In the genomic region with DNA sequence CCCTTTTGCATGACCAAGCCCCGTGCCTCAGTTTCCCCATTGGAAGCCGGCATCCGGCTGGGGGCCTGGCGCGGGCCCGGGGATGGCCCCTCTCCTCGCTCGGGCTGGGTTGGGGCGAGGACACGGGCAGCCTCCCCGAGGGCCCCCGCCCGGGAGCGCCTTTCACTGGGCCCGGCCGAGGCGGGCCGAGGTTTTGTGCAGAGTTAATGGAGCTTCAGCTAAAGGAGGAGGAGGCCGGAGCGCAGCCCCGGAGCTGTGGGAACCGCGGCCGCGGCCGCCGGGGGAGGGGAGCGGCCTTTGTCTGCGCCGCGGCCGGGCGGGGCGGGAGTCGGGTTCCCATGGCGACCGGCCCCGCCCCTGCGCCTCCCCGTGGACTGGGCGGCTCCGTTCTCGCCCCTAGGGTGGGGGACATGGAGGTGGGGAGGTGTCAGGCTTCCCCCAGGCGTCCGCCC, we compare ENCODE assay signal across 9 cellular contexts. TPM values are rescaled to one million over a fixed set of nuclear protein-coding genes. Genes with fewer than 3 reads are reported as not detected.
DNase-seq lines count a peak whose midpoint lies in the region; ATAC-seq, FAIRE-seq and TF ChIP-seq lines count a peak whose summit lies in the region.
"Had no signal": no experiment of that assay in that cellular context is flagged by ENCODE, and none has a peak within 500 bp of the region (broad histone marks: within the 10 kb centered on the region; RNA-seq: fewer than 3 reads in every experiment).

No MANE protein-coding gene starts in this region.

- no peak overlapping the region for H3K23ac ChIP-seq in H1 (ENCODE audit: insufficient read length)

- H2BK5ac ChIP-seq in H1 (ENCODE audit: low read depth, low read length): no peak overlapping the region

- H3K4me1 ChIP-seq in H1 (replicated peaks in 1 of 4; ENCODE audit: control insufficient read depth in 3 of 4, insufficient read depth in 4 of 4, low read length in 3 of 4): peaks cover 2 to 14% (median 9%) of the 10 kb centered on the region in 4 experiments; a peak in 6 of 7 replicates
- H3K4me1 ChIP-seq in mucosa of descending colon (ENCODE audit: low read depth): peaks cover 38% of the 10 kb centered on the region
- H3K4me1 ChIP-seq in tibial artery: peaks cover 0 to 54% (median 47%) of the 10 kb centered on the region in 4 donors

- H3K27me3 ChIP-seq in H1 (replicated peaks in 1 of 4; ENCODE audit: control insufficient read depth in 3 of 4, extremely low read depth in 1 of 4, insufficient read depth in 3 of 4, low read length in 3 of 4) (peaks cover 24 to 46% (median 39%) of the 10 kb centered on the region in 4 experiments; a peak in 6 of 7 replicates), tibial artery (peaks cover 4 to 18% of the 10 kb centered on the region in 2 donors)

- CTCF ChIA-PET in activated CD4-positive, alpha-beta T cell treated with anti-CD3 and anti-CD28 coated beads, Interleukin-2, amount 10 ng/mL, durations not matched to agents 7 days and 5 days (lab: Charles Lee): interaction anchor here (5.5 kb wide), 1 partner anchor 8 kb away, joined by 25 read pairs; a partner anchor contains a TSS
- CTCF ChIA-PET in H1 (lab: Charles Lee; ENCODE audit: partially characterized antibody): interaction anchor here (0.7 to 6.0 kb wide), 6 partner anchors 19 to 70 kb away, joined by 3 to 39 read pairs (median 5); no protein-coding TSS in a partner anchor

- no peak overlapping the region for H3K14ac ChIP-seq in H1 (ENCODE audit: insufficient read length)

- H3K27me3 Mint-ChIP-seq in activated CD4-positive, alpha-beta T cell treated with anti-CD3 and anti-CD28 coated beads, Interleukin-2, amount 10 ng/mL, durations not matched to agents 7 days and 5 days: peaks cover 13% of the 10 kb centered on the region

- no peak overlapping the region for H2BK12ac ChIP-seq in H1 (ENCODE audit: low read depth, low read length)

- no peak overlapping the region for H2BK15ac ChIP-seq in H1 (ENCODE audit: low read length)

- H2BK120ac ChIP-seq in H1 (replicated peaks; ENCODE audit: low read depth, low read length): no peak overlapping the region

- no peak overlapping the region for H2BK20ac ChIP-seq in H1 (ENCODE audit: low read length)

- H4K8ac ChIP-seq in H1 (ENCODE audit: extremely low read depth, insufficient read depth, low read length): no peak overlapping the region

- peaks cover 11% of the 10 kb centered on the region; the same call in 1 of the 2 replicates for H3K23me2 ChIP-seq in H1 (ENCODE audit: low read depth, low read length)

- ATAC-seq in mucosa of descending colon: peak; percentile 66
- no peak for ATAC-seq in GM21528 (IDR thresholded peaks at IDR 0.05; ENCODE audit: low FRiP score, unreplicated experiment)

- H3K36me3 ChIP-seq in H1 (ENCODE audit: control insufficient read depth in 2 of 4, insufficient read depth in 4 of 4, low read length in 3 of 4) (peaks cover 4 to 17% (median 12%) of the 10 kb centered on the region in 4 experiments; a peak in 5 of 8 replicates), mucosa of descending colon (ENCODE audit: low read depth) (no peaks in the 10 kb centered on the region), tibial artery (peaks cover 12 to 23% (median 18%) of the 10 kb centered on the region in 3 donors)

- H3K9me3 Mint-ChIP-seq in activated CD4-positive, alpha-beta T cell treated with anti-CD3 and anti-CD28 coated beads, Interleukin-2, amount 10 ng/mL, durations not matched to agents 7 days and 5 days: no peaks in the 10 kb centered on the region

- no peak overlapping the region for H2AFZ ChIP-seq in H1 (ENCODE audit: low read length)

- H4K91ac ChIP-seq in H1 (replicated peaks; ENCODE audit: insufficient read length, low read length): no peak overlapping the region

- TF ChIP-seq POLR2A in H1 (IDR thresholded peaks at IDR 0.05; ENCODE audit: control extremely low read depth in 1 of 2, low read depth in 2 of 2, low read length in 2 of 2): no peak

- TF ChIP-seq RAD21 in H1 (IDR thresholded peaks at IDR 0.05 in 1 of 2, conservative IDR thresholded peaks at IDR 0.05 in 1 of 2; ENCODE audit: low read depth in 2 of 2, low read length in 2 of 2): no peak

- H3K4me2 ChIP-seq in H1 (ENCODE audit: insufficient read depth in 1 of 2, low read depth in 2 of 2, low read length in 2 of 2): peak overlapping the region; percentile 59 to 79

- H3K4me1 Mint-ChIP-seq in activated CD4-positive, alpha-beta T cell treated with anti-CD3 and anti-CD28 coated beads, Interleukin-2, amount 10 ng/mL, durations not matched to agents 7 days and 5 days: peaks cover 18% of the 10 kb centered on the region

- intact Hi-C loops in mucosa of descending colon (cut with DNase I, micrococcal nuclease) (no loop called here), tibial artery (cut with DNase I; ENCODE audit: low total_unique reads) (no loop called here)

- H2AK5ac ChIP-seq in H1 (ENCODE audit: low read depth, low read length): no peak overlapping the region

- no peak overlapping the region for H3K9ac ChIP-seq in H1 (replicated peaks in 1 of 4; ENCODE audit: extremely low read depth in 1 of 4, low read depth in 3 of 4, low read length in 3 of 4)

- DNase-seq in NCI-H1436 (lab: John Stamatoyannopoulos, UW): peak; percentile 75
- DNase-seq in NCI-H1436 treated with DMSO at 0.1 percent for 48 hours (lab: John Stamatoyannopoulos, UW): no peak
- peak; percentile 52 to 79 for DNase-seq in NCI-H1930 (lab: John Stamatoyannopoulos, UW)
- peak; percentile 61 for DNase-seq in activated CD4-positive, alpha-beta T cell treated with anti-CD3 and anti-CD28 coated beads, Interleukin-2, amount 10 ng/mL, durations not matched to agents 7 days and 5 days
- peak in 1 of 2 experiments; percentile 88 for DNase-seq in H1 (ENCODE audit: low read depth in 1 of 2, low spot score in 2 of 2)
- peak; percentile 74 to 85 (median 78) for DNase-seq in mucosa of descending colon
- DNase-seq in tibial artery: no peak

- H3K4me3 ChIP-seq in H1 (ENCODE audit: extremely low read depth in 1 of 4, insufficient read depth in 2 of 4, low read depth in 3 of 4, low read length in 4 of 4) (peak overlapping the region in 3 of 4 experiments; percentile 9 to 55 (median 23); a peak in 5 of 8 replicates), mucosa of descending colon (no peak overlapping the region), tibial artery (peak overlapping the region; percentile 49 to 54)

- no peaks in the 10 kb centered on the region for H3K79me2 ChIP-seq in H1 (ENCODE audit: control insufficient read depth in 1 of 2, insufficient read depth in 2 of 2, low read length in 2 of 2)

- no peak overlapping the region for H3K4me3 Mint-ChIP-seq in activated CD4-positive, alpha-beta T cell treated with anti-CD3 and anti-CD28 coated beads, Interleukin-2, amount 10 ng/mL, durations not matched to agents 7 days and 5 days

- H3K4ac ChIP-seq in H1 (replicated peaks; ENCODE audit: insufficient read length, low read depth, low read length): no peak overlapping the region

- H4K20me1 ChIP-seq in H1 (replicated peaks in 1 of 2; ENCODE audit: control insufficient read depth in 1 of 2, insufficient read depth in 2 of 2, low read length in 2 of 2): peaks cover 6 to 9% of the 10 kb centered on the region in 2 experiments

- no peak overlapping the region for H3K56ac ChIP-seq in H1 (replicated peaks; ENCODE audit: insufficient read length, low read depth, low read length)

- no peak for TF ChIP-seq EP300 in H1 (IDR thresholded peaks at IDR 0.05; ENCODE audit: borderline replicate concordance in 1 of 2, low read depth in 2 of 2, low read length in 2 of 2)

- no peak for FAIRE-seq in H1 (lab: Jason Lieb, UNC)

- H4K5ac ChIP-seq in H1 (ENCODE audit: insufficient read length, low read depth, low read length): no peak overlapping the region

- POLR2A ChIA-PET in activated CD4-positive, alpha-beta T cell treated with anti-CD3 and anti-CD28 coated beads, Interleukin-2, amount 10 ng/mL, durations not matched to agents 7 days and 5 days (lab: Charles Lee): no interaction called here
- POLR2A ChIA-PET in H1 (lab: Charles Lee; ENCODE audit: partially characterized antibody): interaction anchor here (0.9 to 3.2 kb wide), 6 partner anchors 11 to 70 kb away, joined by 3 to 12 read pairs (median 4); a partner anchor contains a TSS

- TF ChIP-seq CTCF in H1 (IDR thresholded peaks at IDR 0.05; ENCODE audit: control extremely low read depth in 1 of 3, insufficient read depth in 1 of 3, low read depth in 1 of 3, low read length in 3 of 3) (peak in 1 of 3 experiments; percentile 9; a peak in 1 of 4 replicates), mucosa of descending colon (IDR thresholded peaks at IDR 0.05) (no peak), tibial artery (IDR thresholded peaks at IDR 0.05) (no peak)

- H3K79me1 ChIP-seq in H1 (ENCODE audit: low read depth, low read length): no peaks in the 10 kb centered on the region

- H3K9me3 ChIP-seq in H1 (ENCODE audit: insufficient read depth in 2 of 2, low read depth in 1 of 2, low read length in 1 of 2): peaks cover 6 to 23% of the 10 kb centered on the region in 2 experiments; a peak in 3 of 4 replicates
- H3K9me3 ChIP-seq in mucosa of descending colon: no peaks in the 10 kb centered on the region
- no peaks in the 10 kb centered on the region for H3K9me3 ChIP-seq in tibial artery

- H3K18ac ChIP-seq in H1 (ENCODE audit: extremely low read depth, low read length): no peak overlapping the region

- H3K27ac ChIP-seq in H1 (ENCODE audit: low read depth, low read length) (no peak overlapping the region), tibial artery (no peak overlapping the region)
- H3K27ac ChIP-seq: epithelial cell of prostate had no signal

- WGBS in H1 (ENCODE audit: extremely low coverage in 1 of 2, insufficient coverage in 1 of 2, insufficient read length in 1 of 2, insufficient replicate concordance in 2 of 2, low coverage in 1 of 2, low lambda C conversion rate in 2 of 2, missing lambda C conversion rate in 1 of 2), 2 experiments: 4% methylated on average over 28 of the region's 45 CpGs; no CpG with 5 or more reads in 1 of the 2 experiments

- H3K27ac Mint-ChIP-seq in activated CD4-positive, alpha-beta T cell treated with anti-CD3 and anti-CD28 coated beads, Interleukin-2, amount 10 ng/mL, durations not matched to agents 7 days and 5 days: no peak overlapping the region

- no peaks in the 10 kb centered on the region for H3K36me3 Mint-ChIP-seq in activated CD4-positive, alpha-beta T cell treated with anti-CD3 and anti-CD28 coated beads, Interleukin-2, amount 10 ng/mL, durations not matched to agents 7 days and 5 days (ENCODE audit: low read depth)

RNA-seq across cellular contexts. Expression of a gene that starts 1.4 kb away (rescaled TPM):
- total RNA-seq in activated CD4-positive, alpha-beta T cell treated with anti-CD3 and anti-CD28 coated beads, Interleukin-2, amount 10 ng/mL, durations not matched to agents 7 days and 5 days: 10 to 100 TPM; 10.7 to 12.6 TPM
- total RNA-seq in H1 (2021; fragmentation: NEBNext Ultra II Directional; extraction: Animal tissue kit (Norgen Biotek cat#: 25700)): 1.5 TPM in 2 replicates
- 0.70 and 1.5 TPM in 2 replicates for polyA plus RNA-seq in H1 (2011; rRNA removed)
- polyA plus RNA-seq in H1 (2011; cell fraction: cytosol; rRNA removed): 1.1 TPM
- 4.6 TPM for polyA plus RNA-seq in H1 (2011; cell fraction: nucleus; rRNA removed)
- polyA plus RNA-seq in H1 (2012, experiment 1 of 2): 0.36 to 1.7 TPM (median 1.1 TPM) in 4 replicates
- 0.45 TPM for polyA plus RNA-seq in H1 (2012, experiment 2 of 2)
- 0.87 TPM for polyA plus RNA-seq in H1 (2013, experiment 1 of 2)
- polyA plus RNA-seq in H1 (2013, experiment 2 of 2): 0.96 TPM
- 0.57 and 0.68 TPM in 2 replicates for polyA minus RNA-seq in H1 (2011; rRNA and poly(A)+ RNA removed)
- polyA minus RNA-seq in H1 (2011; cell fraction: cytosol; rRNA and poly(A)+ RNA removed): not detected
- 1.00 TPM for polyA minus RNA-seq in H1 (2011; cell fraction: nucleus; rRNA and poly(A)+ RNA removed)
- total RNA-seq in mucosa of descending colon: 1 to 10 TPM; 1.8 to 4.3 (median 3.2) TPM

RNA-seq across cellular contexts. Expression of a gene that starts 10.1 kb away (rescaled TPM):
- total RNA-seq in activated CD4-positive, alpha-beta T cell treated with anti-CD3 and anti-CD28 coated beads, Interleukin-2, amount 10 ng/mL, durations not matched to agents 7 days and 5 days: 1 to 10 TPM; 2.9 TPM
- 15.6 and 20.3 TPM in 2 replicates for total RNA-seq in H1 (2021; fragmentation: NEBNext Ultra II Directional; extraction: Animal tissue kit (Norgen Biotek cat#: 25700))
- polyA plus RNA-seq in H1 (2011; rRNA removed): 17.3 and 25.9 TPM in 2 replicates
- 24.5 TPM for polyA plus RNA-seq in H1 (2011; cell fraction: cytosol; rRNA removed)
- polyA plus RNA-seq in H1 (2011; cell fraction: nucleus; rRNA removed): 83.3 TPM
- 13.2 to 20.0 TPM (median 18.2 TPM) in 4 replicates for polyA plus RNA-seq in H1 (2012, experiment 1 of 2)
- polyA plus RNA-seq in H1 (2012, experiment 2 of 2): 15.2 TPM
- polyA plus RNA-seq in H1 (2013, experiment 1 of 2): 14.5 TPM
- 11.9 TPM for polyA plus RNA-seq in H1 (2013, experiment 2 of 2)
- polyA minus RNA-seq in H1 (2011; rRNA and poly(A)+ RNA removed): 8.8 and 9.6 TPM in 2 replicates
- polyA minus RNA-seq in H1 (2011; cell fraction: cytosol; rRNA and poly(A)+ RNA removed): 11.2 TPM
- polyA minus RNA-seq in H1 (2011; cell fraction: nucleus; rRNA and poly(A)+ RNA removed): 19.5 TPM
- total RNA-seq in mucosa of descending colon: 1 to 10 TPM; 2.3 to 6.5 (median 5.2) TPM

RNA-seq across cellular contexts. Expression of a gene that starts 20.5 kb away (rescaled TPM):
- total RNA-seq in activated CD4-positive, alpha-beta T cell treated with anti-CD3 and anti-CD28 coated beads, Interleukin-2, amount 10 ng/mL, durations not matched to agents 7 days and 5 days: 10 to 100 TPM; 68.3 to 93.6 TPM
- total RNA-seq in H1 (2021; fragmentation: NEBNext Ultra II Directional; extraction: Animal tissue kit (Norgen Biotek cat#: 25700)): 21.2 and 26.4 TPM in 2 replicates
- polyA plus RNA-seq in H1 (2011; rRNA removed): 11.2 and 18.8 TPM in 2 replicates
- polyA plus RNA-seq in H1 (2011; cell fraction: cytosol; rRNA removed): 11.2 TPM
- polyA plus RNA-seq in H1 (2011; cell fraction: nucleus; rRNA removed): 131 TPM
- polyA plus RNA-seq in H1 (2012, experiment 1 of 2): 13.3 to 28.3 TPM (median 25.5 TPM) in 4 replicates
- 14.3 TPM for polyA plus RNA-seq in H1 (2012, experiment 2 of 2)
- polyA plus RNA-seq in H1 (2013, experiment 1 of 2): 11.9 TPM
- polyA plus RNA-seq in H1 (2013, experiment 2 of 2): 11.8 TPM
- 6.1 and 7.2 TPM in 2 replicates for polyA minus RNA-seq in H1 (2011; rRNA and poly(A)+ RNA removed)
- polyA minus RNA-seq in H1 (2011; cell fraction: cytosol; rRNA and poly(A)+ RNA removed): 11.4 TPM
- polyA minus RNA-seq in H1 (2011; cell fraction: nucleus; rRNA and poly(A)+ RNA removed): 34.8 TPM
- total RNA-seq in mucosa of descending colon: 10 to 100 TPM; 39.5 to 66.3 (median 47.8) TPM

RNA-seq across cellular contexts. Expression of a gene that starts 26.7 kb away (rescaled TPM):
- total RNA-seq in activated CD4-positive, alpha-beta T cell treated with anti-CD3 and anti-CD28 coated beads, Interleukin-2, amount 10 ng/mL, durations not matched to agents 7 days and 5 days: 10 to 100 TPM; 62.9 to 71.4 TPM
- total RNA-seq in H1 (2021; fragmentation: NEBNext Ultra II Directional; extraction: Animal tissue kit (Norgen Biotek cat#: 25700)): 23.5 and 24.7 TPM in 2 replicates
- 24.2 and 33.6 TPM in 2 replicates for polyA plus RNA-seq in H1 (2011; rRNA removed)
- 23.5 TPM for polyA plus RNA-seq in H1 (2011; cell fraction: cytosol; rRNA removed)
- polyA plus RNA-seq in H1 (2011; cell fraction: nucleus; rRNA removed): 176 TPM
- polyA plus RNA-seq in H1 (2012, experiment 1 of 2): 18.5 to 28.4 TPM (median 26.1 TPM) in 4 replicates
- 17.2 TPM for polyA plus RNA-seq in H1 (2012, experiment 2 of 2)
- 14.6 TPM for polyA plus RNA-seq in H1 (2013, experiment 1 of 2)
- 13.0 TPM for polyA plus RNA-seq in H1 (2013, experiment 2 of 2)
- 14.8 and 14.9 TPM in 2 replicates for polyA minus RNA-seq in H1 (2011; rRNA and poly(A)+ RNA removed)
- 13.8 TPM for polyA minus RNA-seq in H1 (2011; cell fraction: cytosol; rRNA and poly(A)+ RNA removed)
- 34.9 TPM for polyA minus RNA-seq in H1 (2011; cell fraction: nucleus; rRNA and poly(A)+ RNA removed)
- total RNA-seq in mucosa of descending colon: 10 to 100 TPM; 34.5 to 41.6 (median 40.5) TPM

RNA-seq across cellular contexts. Expression of a gene that starts 35.9 kb away (rescaled TPM):
- 10 to 100 TPM; 10.7 to 11.1 TPM for total RNA-seq in activated CD4-positive, alpha-beta T cell treated with anti-CD3 and anti-CD28 coated beads, Interleukin-2, amount 10 ng/mL, durations not matched to agents 7 days and 5 days
- total RNA-seq in H1 (2021; fragmentation: NEBNext Ultra II Directional; extraction: Animal tissue kit (Norgen Biotek cat#: 25700)): 92.8 and 106 TPM in 2 replicates
- polyA plus RNA-seq in H1 (2011; rRNA removed): 58.3 and 83.3 TPM in 2 replicates
- polyA plus RNA-seq in H1 (2011; cell fraction: cytosol; rRNA removed): 58.5 TPM
- polyA plus RNA-seq in H1 (2011; cell fraction: nucleus; rRNA removed): 226 TPM
- 63.1 to 97.9 TPM (median 90.3 TPM) in 4 replicates for polyA plus RNA-seq in H1 (2012, experiment 1 of 2)
- polyA plus RNA-seq in H1 (2012, experiment 2 of 2): 97.7 TPM
- polyA plus RNA-seq in H1 (2013, experiment 1 of 2): 115 TPM
- 92.5 TPM for polyA plus RNA-seq in H1 (2013, experiment 2 of 2)
- 71.0 and 71.3 TPM in 2 replicates for polyA minus RNA-seq in H1 (2011; rRNA and poly(A)+ RNA removed)
- 70.6 TPM for polyA minus RNA-seq in H1 (2011; cell fraction: cytosol; rRNA and poly(A)+ RNA removed)
- 62.9 TPM for polyA minus RNA-seq in H1 (2011; cell fraction: nucleus; rRNA and poly(A)+ RNA removed)
- 100 to 1,000 TPM; 232 to 318 (median 250) TPM for total RNA-seq in mucosa of descending colon

Comparison
In these comparisons a context has a peak if more than half of its experiments do, and no peak if none do; other contexts are left out.
1. DNase-seq: peak in NCI-H1436 (single experiment), NCI-H1930 (2 of 2), activated CD4-positive, alpha-beta T cell treated with anti-CD3 and anti-CD28 coated beads, Interleukin-2, amount 10 ng/mL, durations not matched to agents 7 days and 5 days (single experiment) and mucosa of descending colon (3 of 3); none in NCI-H1436 treated with DMSO at 0.1 percent for 48 hours (single experiment) and tibial artery (0 of 2).